ENCODE assay signal across 2 cellular contexts in genomic region chr11:76444384-76445121, GRCh38.
TF ChIP-seq lines count a peak whose summit lies in the region.

Gene EMSY (plus strand): TSS chr11:76445018. CDS start chr11:76446939, 1,921 bp downstream.

TF ChIP-seq in IMR-90, 13 proteins besides CTCF, POLR2A, EP300 and RAD21 (continued from another document):
- TF ChIP-seq ELK1 (IDR thresholded peaks at IDR 0.05; ENCODE audit: borderline replicate concordance, low read depth, low read length) (no peak), MAFK (IDR thresholded peaks at IDR 0.05; ENCODE audit: low read depth, low read length) (no peak), RCOR1 (IDR thresholded peaks at IDR 0.05; ENCODE audit: insufficient replicate concordance, low read length) (no peak), MXI1 (IDR thresholded peaks at IDR 0.05; ENCODE audit: borderline replicate concordance, low read depth, low read length) (peak; percentile 32; the same call in 1 of the 2 replicates), CEBPB (IDR thresholded peaks at IDR 0.05; ENCODE audit: low read depth, low read length) (peak; percentile 49; the same call in 1 of the 2 replicates), CHD1 (IDR thresholded peaks at IDR 0.05; ENCODE audit: low read depth, low read length) (no peak), USF2 (IDR thresholded peaks at IDR 0.05; ENCODE audit: low read depth, low read length) (no peak; the same call in 1 of the 2 replicates), SMC3 (IDR thresholded peaks at IDR 0.05; ENCODE audit: low read depth, low read length) (no peak), BHLHE40 (IDR thresholded peaks at IDR 0.05; ENCODE audit: low read depth, low read length) (0 out of 2 replicates have a peak, but pooled peaks have one; percentile 16), RFX5 (IDR thresholded peaks at IDR 0.05; ENCODE audit: low read depth, low read length) (0 out of 2 replicates have a peak, but pooled peaks have one; percentile 6)
TF ChIP-seq in IMR-90: peak in this region for 6.

TF ChIP-seq in endothelial cell of umbilical vein, 7 proteins besides CTCF, POLR2A, EP300 and RAD21 (continued from another document):
- peak; percentile 19 for TF ChIP-seq MAX (IDR thresholded peaks at IDR 0.05; ENCODE audit: insufficient read depth, insufficient read length)
